Comparison of ENCODE assay signal across 1 cellular context in the genomic region with DNA sequence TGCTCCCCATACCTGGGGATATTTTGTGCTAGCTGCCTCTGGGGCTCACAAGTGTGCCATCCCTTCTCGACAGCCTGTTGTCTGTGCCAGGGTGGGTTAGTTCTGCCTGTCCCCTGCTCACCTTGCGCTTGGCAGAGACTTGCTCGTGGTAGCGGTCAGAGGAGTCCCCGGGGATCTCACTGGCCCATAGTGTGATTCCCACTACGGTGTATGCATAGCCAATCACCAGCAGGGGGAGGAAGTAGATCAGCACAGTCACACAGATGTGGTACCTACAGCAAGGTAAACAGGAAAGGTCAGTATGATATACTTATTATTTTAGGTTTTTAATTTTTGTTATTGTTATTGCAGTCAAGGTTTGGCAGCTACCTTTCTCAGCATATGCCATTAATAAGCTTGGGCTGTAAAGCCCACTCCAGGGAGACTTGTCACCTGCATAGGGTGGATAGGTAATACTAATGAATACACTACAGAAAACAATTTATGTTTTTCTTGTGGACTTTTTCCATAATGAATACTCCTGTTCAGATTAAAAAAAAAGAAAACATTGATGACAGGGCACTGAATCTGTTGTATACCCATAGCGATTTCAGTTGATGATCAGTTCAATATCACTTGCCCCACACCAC.
TF ChIP-seq lines count a peak whose summit lies in the region.

No MANE protein-coding gene starts in this region.

TF ChIP-seq in HepG2, 621 proteins besides CTCF, POLR2A, EP300 and RAD21 (continued from another document and continues in another):
- TF ChIP-seq, protein P1, sequence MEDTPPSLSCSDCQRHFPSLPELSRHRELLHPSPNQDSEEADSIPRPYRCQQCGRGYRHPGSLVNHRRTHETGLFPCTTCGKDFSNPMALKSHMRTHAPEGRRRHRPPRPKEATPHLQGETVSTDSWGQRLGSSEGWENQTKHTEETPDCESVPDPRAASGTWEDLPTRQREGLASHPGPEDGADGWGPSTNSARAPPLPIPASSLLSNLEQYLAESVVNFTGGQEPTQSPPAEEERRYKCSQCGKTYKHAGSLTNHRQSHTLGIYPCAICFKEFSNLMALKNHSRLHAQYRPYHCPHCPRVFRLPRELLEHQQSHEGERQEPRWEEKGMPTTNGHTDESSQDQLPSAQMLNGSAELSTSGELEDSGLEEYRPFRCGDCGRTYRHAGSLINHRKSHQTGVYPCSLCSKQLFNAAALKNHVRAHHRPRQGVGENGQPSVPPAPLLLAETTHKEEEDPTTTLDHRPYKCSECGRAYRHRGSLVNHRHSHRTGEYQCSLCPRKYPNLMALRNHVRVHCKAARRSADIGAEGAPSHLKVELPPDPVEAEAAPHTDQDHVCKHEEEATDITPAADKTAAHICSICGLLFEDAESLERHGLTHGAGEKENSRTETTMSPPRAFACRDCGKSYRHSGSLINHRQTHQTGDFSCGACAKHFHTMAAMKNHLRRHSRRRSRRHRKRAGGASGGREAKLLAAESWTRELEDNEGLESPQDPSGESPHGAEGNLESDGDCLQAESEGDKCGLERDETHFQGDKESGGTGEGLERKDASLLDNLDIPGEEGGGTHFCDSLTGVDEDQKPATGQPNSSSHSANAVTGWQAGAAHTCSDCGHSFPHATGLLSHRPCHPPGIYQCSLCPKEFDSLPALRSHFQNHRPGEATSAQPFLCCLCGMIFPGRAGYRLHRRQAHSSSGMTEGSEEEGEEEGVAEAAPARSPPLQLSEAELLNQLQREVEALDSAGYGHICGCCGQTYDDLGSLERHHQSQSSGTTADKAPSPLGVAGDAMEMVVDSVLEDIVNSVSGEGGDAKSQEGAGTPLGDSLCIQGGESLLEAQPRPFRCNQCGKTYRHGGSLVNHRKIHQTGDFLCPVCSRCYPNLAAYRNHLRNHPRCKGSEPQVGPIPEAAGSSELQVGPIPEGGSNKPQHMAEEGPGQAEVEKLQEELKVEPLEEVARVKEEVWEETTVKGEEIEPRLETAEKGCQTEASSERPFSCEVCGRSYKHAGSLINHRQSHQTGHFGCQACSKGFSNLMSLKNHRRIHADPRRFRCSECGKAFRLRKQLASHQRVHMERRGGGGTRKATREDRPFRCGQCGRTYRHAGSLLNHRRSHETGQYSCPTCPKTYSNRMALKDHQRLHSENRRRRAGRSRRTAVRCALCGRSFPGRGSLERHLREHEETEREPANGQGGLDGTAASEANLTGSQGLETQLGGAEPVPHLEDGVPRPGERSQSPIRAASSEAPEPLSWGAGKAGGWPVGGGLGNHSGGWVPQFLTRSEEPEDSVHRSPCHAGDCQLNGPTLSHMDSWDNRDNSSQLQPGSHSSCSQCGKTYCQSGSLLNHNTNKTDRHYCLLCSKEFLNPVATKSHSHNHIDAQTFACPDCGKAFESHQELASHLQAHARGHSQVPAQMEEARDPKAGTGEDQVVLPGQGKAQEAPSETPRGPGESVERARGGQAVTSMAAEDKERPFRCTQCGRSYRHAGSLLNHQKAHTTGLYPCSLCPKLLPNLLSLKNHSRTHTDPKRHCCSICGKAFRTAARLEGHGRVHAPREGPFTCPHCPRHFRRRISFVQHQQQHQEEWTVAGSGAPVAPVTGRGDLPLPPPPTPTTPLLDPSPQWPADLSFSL (CRISPR knock-in tag; IDR thresholded peaks at IDR 0.05), result no peak
- TF ChIP-seq HNF4G (IDR thresholded peaks at IDR 0.05; ENCODE audit: borderline replicate concordance, low read depth, low read length) (no peak), HNF4G (CRISPR knock-in tag; IDR thresholded peaks at IDR 0.05; ENCODE audit: borderline replicate concordance, low read depth) (no peak), ZNF652 (CRISPR knock-in tag; IDR thresholded peaks at IDR 0.05; ENCODE audit: borderline replicate concordance, low read depth) (no peak), NFYC (CRISPR knock-in tag; IDR thresholded peaks at IDR 0.05) (no peak), ZNF564 (CRISPR knock-in tag; IDR thresholded peaks at IDR 0.05) (no peak), ZNF207 (IDR thresholded peaks at IDR 0.05; ENCODE audit: borderline replicate concordance) (no peak), ZNF547 (CRISPR knock-in tag; IDR thresholded peaks at IDR 0.05) (no peak), CAMTA2 (CRISPR knock-in tag; IDR thresholded peaks at IDR 0.05; ENCODE audit: borderline replicate concordance) (no peak), CBX5 (CRISPR knock-in tag; IDR thresholded peaks at IDR 0.05; ENCODE audit: borderline replicate concordance) (peak; percentile 68; the same call in 1 of the 2 replicates), SRF (IDR thresholded peaks at IDR 0.05; ENCODE audit: low read depth, low read length) (no peak), TBX2 (CRISPR knock-in tag; IDR thresholded peaks at IDR 0.05; ENCODE audit: borderline replicate concordance) (no peak), FOXK1 (CRISPR knock-in tag; IDR thresholded peaks at IDR 0.05; ENCODE audit: borderline replicate concordance, low read depth) (peak; percentile 41; the same call in 1 of the 2 replicates), ZNF235 (CRISPR knock-in tag; IDR thresholded peaks at IDR 0.05; ENCODE audit: borderline replicate concordance) (no peak), ZNF44 (CRISPR knock-in tag; IDR thresholded peaks at IDR 0.05) (no peak), ZFP36L1 (CRISPR knock-in tag; IDR thresholded peaks at IDR 0.05) (no peak), NONO (IDR thresholded peaks at IDR 0.05) (no peak), NONO (CRISPR knock-in tag; conservative IDR thresholded peaks at IDR 0.05) (no peak), ERF (CRISPR knock-in tag; IDR thresholded peaks at IDR 0.05) (no peak), STAG1 (CRISPR knock-in tag; IDR thresholded peaks at IDR 0.05) (peak; percentile 81), FOXO1 (CRISPR knock-in tag; IDR thresholded peaks at IDR 0.05) (peak; percentile 57; the same call in 1 of the 2 replicates), ZNF232 (CRISPR knock-in tag; IDR thresholded peaks at IDR 0.05; ENCODE audit: borderline replicate concordance) (no peak), ZBTB8A (CRISPR knock-in tag; IDR thresholded peaks at IDR 0.05; ENCODE audit: borderline replicate concordance, low read depth) (no peak), ZNF567 (CRISPR knock-in tag; IDR thresholded peaks at IDR 0.05; ENCODE audit: borderline replicate concordance) (no peak), JUN (CRISPR knock-in tag; IDR thresholded peaks at IDR 0.05) (no peak), NR3C1 (CRISPR knock-in tag; IDR thresholded peaks at IDR 0.05) (no peak)
- TF ChIP-seq, protein P2, sequence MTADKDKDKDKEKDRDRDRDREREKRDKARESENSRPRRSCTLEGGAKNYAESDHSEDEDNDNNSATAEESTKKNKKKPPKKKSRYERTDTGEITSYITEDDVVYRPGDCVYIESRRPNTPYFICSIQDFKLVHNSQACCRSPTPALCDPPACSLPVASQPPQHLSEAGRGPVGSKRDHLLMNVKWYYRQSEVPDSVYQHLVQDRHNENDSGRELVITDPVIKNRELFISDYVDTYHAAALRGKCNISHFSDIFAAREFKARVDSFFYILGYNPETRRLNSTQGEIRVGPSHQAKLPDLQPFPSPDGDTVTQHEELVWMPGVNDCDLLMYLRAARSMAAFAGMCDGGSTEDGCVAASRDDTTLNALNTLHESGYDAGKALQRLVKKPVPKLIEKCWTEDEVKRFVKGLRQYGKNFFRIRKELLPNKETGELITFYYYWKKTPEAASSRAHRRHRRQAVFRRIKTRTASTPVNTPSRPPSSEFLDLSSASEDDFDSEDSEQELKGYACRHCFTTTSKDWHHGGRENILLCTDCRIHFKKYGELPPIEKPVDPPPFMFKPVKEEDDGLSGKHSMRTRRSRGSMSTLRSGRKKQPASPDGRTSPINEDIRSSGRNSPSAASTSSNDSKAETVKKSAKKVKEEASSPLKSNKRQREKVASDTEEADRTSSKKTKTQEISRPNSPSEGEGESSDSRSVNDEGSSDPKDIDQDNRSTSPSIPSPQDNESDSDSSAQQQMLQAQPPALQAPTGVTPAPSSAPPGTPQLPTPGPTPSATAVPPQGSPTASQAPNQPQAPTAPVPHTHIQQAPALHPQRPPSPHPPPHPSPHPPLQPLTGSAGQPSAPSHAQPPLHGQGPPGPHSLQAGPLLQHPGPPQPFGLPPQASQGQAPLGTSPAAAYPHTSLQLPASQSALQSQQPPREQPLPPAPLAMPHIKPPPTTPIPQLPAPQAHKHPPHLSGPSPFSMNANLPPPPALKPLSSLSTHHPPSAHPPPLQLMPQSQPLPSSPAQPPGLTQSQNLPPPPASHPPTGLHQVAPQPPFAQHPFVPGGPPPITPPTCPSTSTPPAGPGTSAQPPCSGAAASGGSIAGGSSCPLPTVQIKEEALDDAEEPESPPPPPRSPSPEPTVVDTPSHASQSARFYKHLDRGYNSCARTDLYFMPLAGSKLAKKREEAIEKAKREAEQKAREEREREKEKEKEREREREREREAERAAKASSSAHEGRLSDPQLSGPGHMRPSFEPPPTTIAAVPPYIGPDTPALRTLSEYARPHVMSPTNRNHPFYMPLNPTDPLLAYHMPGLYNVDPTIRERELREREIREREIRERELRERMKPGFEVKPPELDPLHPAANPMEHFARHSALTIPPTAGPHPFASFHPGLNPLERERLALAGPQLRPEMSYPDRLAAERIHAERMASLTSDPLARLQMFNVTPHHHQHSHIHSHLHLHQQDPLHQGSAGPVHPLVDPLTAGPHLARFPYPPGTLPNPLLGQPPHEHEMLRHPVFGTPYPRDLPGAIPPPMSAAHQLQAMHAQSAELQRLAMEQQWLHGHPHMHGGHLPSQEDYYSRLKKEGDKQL (CRISPR knock-in tag; IDR thresholded peaks at IDR 0.05; ENCODE audit: low read depth), result no peak
- TF ChIP-seq, protein P3, sequence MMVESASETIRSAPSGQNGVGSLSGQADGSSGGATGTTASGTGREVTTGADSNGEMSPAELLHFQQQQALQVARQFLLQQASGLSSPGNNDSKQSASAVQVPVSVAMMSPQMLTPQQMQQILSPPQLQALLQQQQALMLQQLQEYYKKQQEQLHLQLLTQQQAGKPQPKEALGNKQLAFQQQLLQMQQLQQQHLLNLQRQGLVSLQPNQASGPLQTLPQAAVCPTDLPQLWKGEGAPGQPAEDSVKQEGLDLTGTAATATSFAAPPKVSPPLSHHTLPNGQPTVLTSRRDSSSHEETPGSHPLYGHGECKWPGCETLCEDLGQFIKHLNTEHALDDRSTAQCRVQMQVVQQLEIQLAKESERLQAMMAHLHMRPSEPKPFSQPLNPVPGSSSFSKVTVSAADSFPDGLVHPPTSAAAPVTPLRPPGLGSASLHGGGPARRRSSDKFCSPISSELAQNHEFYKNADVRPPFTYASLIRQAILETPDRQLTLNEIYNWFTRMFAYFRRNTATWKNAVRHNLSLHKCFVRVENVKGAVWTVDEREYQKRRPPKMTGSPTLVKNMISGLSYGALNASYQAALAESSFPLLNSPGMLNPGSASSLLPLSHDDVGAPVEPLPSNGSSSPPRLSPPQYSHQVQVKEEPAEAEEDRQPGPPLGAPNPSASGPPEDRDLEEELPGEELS (CRISPR knock-in tag; IDR thresholded peaks at IDR 0.05), result no peak
- TF ChIP-seq, protein P4, sequence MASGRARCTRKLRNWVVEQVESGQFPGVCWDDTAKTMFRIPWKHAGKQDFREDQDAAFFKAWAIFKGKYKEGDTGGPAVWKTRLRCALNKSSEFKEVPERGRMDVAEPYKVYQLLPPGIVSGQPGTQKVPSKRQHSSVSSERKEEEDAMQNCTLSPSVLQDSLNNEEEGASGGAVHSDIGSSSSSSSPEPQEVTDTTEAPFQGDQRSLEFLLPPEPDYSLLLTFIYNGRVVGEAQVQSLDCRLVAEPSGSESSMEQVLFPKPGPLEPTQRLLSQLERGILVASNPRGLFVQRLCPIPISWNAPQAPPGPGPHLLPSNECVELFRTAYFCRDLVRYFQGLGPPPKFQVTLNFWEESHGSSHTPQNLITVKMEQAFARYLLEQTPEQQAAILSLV (CRISPR knock-in tag; IDR thresholded peaks at IDR 0.05; ENCODE audit: borderline replicate concordance), result no peak
- TF ChIP-seq, protein P5, sequence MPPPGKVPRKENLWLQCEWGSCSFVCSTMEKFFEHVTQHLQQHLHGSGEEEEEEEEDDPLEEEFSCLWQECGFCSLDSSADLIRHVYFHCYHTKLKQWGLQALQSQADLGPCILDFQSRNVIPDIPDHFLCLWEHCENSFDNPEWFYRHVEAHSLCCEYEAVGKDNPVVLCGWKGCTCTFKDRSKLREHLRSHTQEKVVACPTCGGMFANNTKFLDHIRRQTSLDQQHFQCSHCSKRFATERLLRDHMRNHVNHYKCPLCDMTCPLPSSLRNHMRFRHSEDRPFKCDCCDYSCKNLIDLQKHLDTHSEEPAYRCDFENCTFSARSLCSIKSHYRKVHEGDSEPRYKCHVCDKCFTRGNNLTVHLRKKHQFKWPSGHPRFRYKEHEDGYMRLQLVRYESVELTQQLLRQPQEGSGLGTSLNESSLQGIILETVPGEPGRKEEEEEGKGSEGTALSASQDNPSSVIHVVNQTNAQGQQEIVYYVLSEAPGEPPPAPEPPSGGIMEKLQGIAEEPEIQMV (CRISPR knock-in tag; IDR thresholded peaks at IDR 0.05; ENCODE audit: low read depth), result no peak
- TF ChIP-seq, protein P6, sequence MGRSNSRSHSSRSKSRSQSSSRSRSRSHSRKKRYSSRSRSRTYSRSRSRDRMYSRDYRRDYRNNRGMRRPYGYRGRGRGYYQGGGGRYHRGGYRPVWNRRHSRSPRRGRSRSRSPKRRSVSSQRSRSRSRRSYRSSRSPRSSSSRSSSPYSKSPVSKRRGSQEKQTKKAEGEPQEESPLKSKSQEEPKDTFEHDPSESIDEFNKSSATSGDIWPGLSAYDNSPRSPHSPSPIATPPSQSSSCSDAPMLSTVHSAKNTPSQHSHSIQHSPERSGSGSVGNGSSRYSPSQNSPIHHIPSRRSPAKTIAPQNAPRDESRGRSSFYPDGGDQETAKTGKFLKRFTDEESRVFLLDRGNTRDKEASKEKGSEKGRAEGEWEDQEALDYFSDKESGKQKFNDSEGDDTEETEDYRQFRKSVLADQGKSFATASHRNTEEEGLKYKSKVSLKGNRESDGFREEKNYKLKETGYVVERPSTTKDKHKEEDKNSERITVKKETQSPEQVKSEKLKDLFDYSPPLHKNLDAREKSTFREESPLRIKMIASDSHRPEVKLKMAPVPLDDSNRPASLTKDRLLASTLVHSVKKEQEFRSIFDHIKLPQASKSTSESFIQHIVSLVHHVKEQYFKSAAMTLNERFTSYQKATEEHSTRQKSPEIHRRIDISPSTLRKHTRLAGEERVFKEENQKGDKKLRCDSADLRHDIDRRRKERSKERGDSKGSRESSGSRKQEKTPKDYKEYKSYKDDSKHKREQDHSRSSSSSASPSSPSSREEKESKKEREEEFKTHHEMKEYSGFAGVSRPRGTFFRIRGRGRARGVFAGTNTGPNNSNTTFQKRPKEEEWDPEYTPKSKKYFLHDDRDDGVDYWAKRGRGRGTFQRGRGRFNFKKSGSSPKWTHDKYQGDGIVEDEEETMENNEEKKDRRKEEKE (IDR thresholded peaks at IDR 0.05), result no peak
- TF ChIP-seq, protein P7, sequence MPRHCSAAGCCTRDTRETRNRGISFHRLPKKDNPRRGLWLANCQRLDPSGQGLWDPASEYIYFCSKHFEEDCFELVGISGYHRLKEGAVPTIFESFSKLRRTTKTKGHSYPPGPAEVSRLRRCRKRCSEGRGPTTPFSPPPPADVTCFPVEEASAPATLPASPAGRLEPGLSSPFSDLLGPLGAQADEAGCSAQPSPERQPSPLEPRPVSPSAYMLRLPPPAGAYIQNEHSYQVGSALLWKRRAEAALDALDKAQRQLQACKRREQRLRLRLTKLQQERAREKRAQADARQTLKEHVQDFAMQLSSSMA (CRISPR knock-in tag; IDR thresholded peaks at IDR 0.05), result no peak
- TF ChIP-seq, protein P8, sequence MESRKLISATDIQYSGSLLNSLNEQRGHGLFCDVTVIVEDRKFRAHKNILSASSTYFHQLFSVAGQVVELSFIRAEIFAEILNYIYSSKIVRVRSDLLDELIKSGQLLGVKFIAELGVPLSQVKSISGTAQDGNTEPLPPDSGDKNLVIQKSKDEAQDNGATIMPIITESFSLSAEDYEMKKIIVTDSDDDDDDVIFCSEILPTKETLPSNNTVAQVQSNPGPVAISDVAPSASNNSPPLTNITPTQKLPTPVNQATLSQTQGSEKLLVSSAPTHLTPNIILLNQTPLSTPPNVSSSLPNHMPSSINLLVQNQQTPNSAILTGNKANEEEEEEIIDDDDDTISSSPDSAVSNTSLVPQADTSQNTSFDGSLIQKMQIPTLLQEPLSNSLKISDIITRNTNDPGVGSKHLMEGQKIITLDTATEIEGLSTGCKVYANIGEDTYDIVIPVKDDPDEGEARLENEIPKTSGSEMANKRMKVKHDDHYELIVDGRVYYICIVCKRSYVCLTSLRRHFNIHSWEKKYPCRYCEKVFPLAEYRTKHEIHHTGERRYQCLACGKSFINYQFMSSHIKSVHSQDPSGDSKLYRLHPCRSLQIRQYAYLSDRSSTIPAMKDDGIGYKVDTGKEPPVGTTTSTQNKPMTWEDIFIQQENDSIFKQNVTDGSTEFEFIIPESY (CRISPR knock-in tag; IDR thresholded peaks at IDR 0.05), result peak; percentile 94
